In genomic region chr2:237485844-237486243, GRCh38 we compare ENCODE assay signal across 14 cellular contexts. TPM values are rescaled to one million over a fixed set of nuclear protein-coding genes. Genes with fewer than 3 reads are reported as not detected.
DNase-seq lines count a peak whose midpoint lies in the region; ATAC-seq and TF ChIP-seq lines count a peak whose summit lies in the region.
"Had no signal": no experiment of that assay in that cellular context is flagged by ENCODE, and none has a peak within 500 bp of the region (broad histone marks: within the 10 kb centered on the region; RNA-seq: fewer than 3 reads in every experiment).

No MANE protein-coding gene starts in this region.

- H3K4me3 Mint-ChIP-seq in endodermal cell, result peak overlapping the region; percentile 59

- DNase-seq in endodermal cell (no peak), testis (no peak), HAP-1 (ENCODE audit: low spot score in 2 of 2) (no peak), globus pallidus (ENCODE audit: low spot score) (no peak)
- DNase-seq: activated CD4-positive, alpha-beta T cell treated with anti-CD3 and anti-CD28 coated beads for 4 hours; DND-41; NCI-H187 treated with DMSO at 0.1 percent for 48 hours; small intestine; T-helper 1 cell had no signal

- H3K9ac ChIP-seq in HUES6 (ENCODE audit: low read length) (no peak overlapping the region), endodermal cell (ENCODE audit: extremely low read depth, low read length, poor library complexity, severe bottlenecking) (no peak overlapping the region), mucosa of stomach (ENCODE audit: low read length) (peak overlapping the region; percentile 98)

- no peak for ATAC-seq in HG03025 (IDR thresholded peaks at IDR 0.05; ENCODE audit: low FRiP score, unreplicated experiment)

- peaks cover 9% of the 10 kb centered on the region for H3K9me3 Mint-ChIP-seq in endodermal cell

- H3K9me3 ChIP-seq in HUES6 (ENCODE audit: control insufficient read depth, insufficient read depth, low read depth, low read length), result peaks cover under 1% of the 10 kb centered on the region
- peaks cover 4% of the 10 kb centered on the region for H3K9me3 ChIP-seq in endodermal cell (ENCODE audit: control insufficient read depth, low read length)
- no peaks in the 10 kb centered on the region for H3K9me3 ChIP-seq in mucosa of stomach (ENCODE audit: control insufficient read depth, low read length)
- H3K9me3 ChIP-seq in testis, result no peaks in the 10 kb centered on the region
- H3K9me3 ChIP-seq in HAP-1, result no peaks in the 10 kb centered on the region

- in situ Hi-C loops in HAP-1 (cut with MboI; ENCODE audit: low sequenced_read_pairs), result no loop called here

- H3K27ac Mint-ChIP-seq in endodermal cell, result no peak overlapping the region

- TF ChIP-seq CTCF in 22Rv1 (IDR thresholded peaks at IDR 0.05) (no peak), endodermal cell (conservative IDR thresholded peaks at IDR 0.05) (peak; percentile 25), testis (IDR thresholded peaks at IDR 0.05) (peak in 1 of 3 experiments; percentile 5)

- H3K4me1 ChIP-seq in HUES6 (ENCODE audit: control insufficient read depth, insufficient read depth, low read length), result peaks cover 22% of the 10 kb centered on the region
- H3K4me1 ChIP-seq in endodermal cell (ENCODE audit: control insufficient read depth, insufficient read depth, low read length), result peaks cover 5% of the 10 kb centered on the region
- H3K4me1 ChIP-seq in mucosa of stomach (ENCODE audit: control insufficient read depth, insufficient read depth, low read length), result peaks cover 56% of the 10 kb centered on the region
- peaks cover 17% of the 10 kb centered on the region for H3K4me1 ChIP-seq in testis
- no peaks in the 10 kb centered on the region for H3K4me1 ChIP-seq in HAP-1

- intact Hi-C loops in testis (cut with DNase I; ENCODE audit: low total_unique reads), result no loop called here

- H3K27me3 ChIP-seq in HUES6 (ENCODE audit: control insufficient read depth, insufficient read depth, low read length), result peaks cover 77% of the 10 kb centered on the region
- peaks cover 73% of the 10 kb centered on the region for H3K27me3 ChIP-seq in endodermal cell (ENCODE audit: control insufficient read depth, insufficient read depth, low read length, poor library complexity, severe bottlenecking)
- H3K27me3 ChIP-seq in mucosa of stomach (ENCODE audit: control insufficient read depth, insufficient read depth, low read length), result peaks cover 8% of the 10 kb centered on the region
- no peaks in the 10 kb centered on the region for H3K27me3 ChIP-seq in testis
- H3K27me3 ChIP-seq in HAP-1 (ENCODE audit: low read depth), result peaks cover 20% of the 10 kb centered on the region

- H3K4me3 ChIP-seq in HUES6 (ENCODE audit: low read depth, low read length) (peak overlapping the region; percentile 79), endodermal cell (ENCODE audit: low read length) (peak overlapping the region; percentile 82), mucosa of stomach (ENCODE audit: low read length) (peak overlapping the region; percentile 94), testis (no peak overlapping the region), HAP-1 (no peak overlapping the region)

- no peaks in the 10 kb centered on the region for H3K36me3 Mint-ChIP-seq in endodermal cell (ENCODE audit: low read depth)

- peaks cover 78% of the 10 kb centered on the region for H3K27me3 Mint-ChIP-seq in endodermal cell (ENCODE audit: insufficient read depth)

- peaks cover 19% of the 10 kb centered on the region for H3K4me1 Mint-ChIP-seq in endodermal cell

- TF ChIP-seq POLR2A in testis (IDR thresholded peaks at IDR 0.05), result no peak

- H3K27ac ChIP-seq in 22Rv1 (peak overlapping the region; percentile 100), HUES6 (ENCODE audit: low read depth, low read length) (no peak overlapping the region), endodermal cell (ENCODE audit: low read depth, low read length) (no peak overlapping the region), testis (no peak overlapping the region)
- H3K27ac ChIP-seq: ascending aorta had no signal

- H3K36me3 ChIP-seq in HUES6 (ENCODE audit: control insufficient read depth, insufficient read depth, low read length) (no peaks in the 10 kb centered on the region), endodermal cell (ENCODE audit: control insufficient read depth, insufficient read depth, low read length) (no peaks in the 10 kb centered on the region), mucosa of stomach (ENCODE audit: control insufficient read depth, insufficient read depth, low read length) (peaks cover 8% of the 10 kb centered on the region), testis (ENCODE audit: low read depth, missing control alignments) (no peaks in the 10 kb centered on the region), HAP-1 (replicated peaks) (no peaks in the 10 kb centered on the region)
- H3K36me3 ChIP-seq: ascending aorta had no signal

RNA-seq across cellular contexts. Expression of gene MLPH, which starts 1.2 kb away (rescaled TPM):
- 1 to 10 TPM in 1 of 2 donors, under 1 TPM in 1; 0.75 to 1.0 TPM for total RNA-seq in endodermal cell
- polyA plus RNA-seq in endodermal cell (2013, experiment 1 of 2), result 1.1 TPM
- polyA plus RNA-seq in endodermal cell (2013, experiment 2 of 2), result 0.58 TPM
- total RNA-seq in testis, result 1 to 10 TPM; 6.5 to 7.4 TPM
- 5.5 TPM for polyA plus RNA-seq in testis (ENCODE audit: insufficient read depth, low read depth, low replicate concordance)

Comparison
In these comparisons a context has a peak if more than half of its experiments do, and no peak if none do; other contexts are left out.
1. H3K4me3 ChIP-seq: peak in HUES6 (single experiment), endodermal cell (single experiment) and mucosa of stomach (single experiment); none in testis (0 of 2) and HAP-1 (single experiment).